8 cellular contexts compared by ENCODE assay signal in genomic region chr3:197428117-197428761, GRCh38.
DNase-seq lines count a peak whose midpoint lies in the region; ATAC-seq and TF ChIP-seq lines count a peak whose summit lies in the region.

No MANE protein-coding gene starts in this region.

- no CpG with 5 or more reads among the region's 10 CpGs for WGBS in H9 (ENCODE audit: extremely low coverage, insufficient read length, low lambda C conversion rate)

- no peak overlapping the region for H3T11ph ChIP-seq in H9 (ENCODE audit: low read length)

- no peaks in the 10 kb centered on the region for H4K20me1 ChIP-seq in H9 (ENCODE audit: control insufficient read depth, insufficient read depth, insufficient read length)

- no peak overlapping the region for H3K4me2 ChIP-seq in H9 (ENCODE audit: insufficient read depth, insufficient read length, low read length)

- CTCF ChIA-PET in activated CD4-positive, alpha-beta memory T cell treated with anti-CD3 and anti-CD28 coated beads, Interleukin-2, amount 10 ng/mL, durations not matched to agents 7 days and 5 days (lab: Charles Lee): no interaction called here

- no peak overlapping the region for H3K56ac ChIP-seq in H9 (ENCODE audit: insufficient read length, low read depth, low read length)

- POLR2A ChIA-PET in activated CD4-positive, alpha-beta memory T cell treated with anti-CD3 and anti-CD28 coated beads, Interleukin-2, amount 10 ng/mL, durations not matched to agents 7 days and 5 days (lab: Charles Lee): no interaction called here

- peaks cover 44% of the 10 kb centered on the region for H3K27me3 Mint-ChIP-seq in activated CD4-positive, alpha-beta memory T cell treated with anti-CD3 and anti-CD28 coated beads, Interleukin-2, amount 10 ng/mL, durations not matched to agents 7 days and 5 days
- peaks cover 16% of the 10 kb centered on the region for H3K27me3 Mint-ChIP-seq in H9 (ENCODE audit: low read depth)

- no peak overlapping the region for H3K23ac ChIP-seq in H9 (ENCODE audit: insufficient read length, low read depth, low read length)

- ATAC-seq in GM21786 (IDR thresholded peaks at IDR 0.05; ENCODE audit: unreplicated experiment) (peak; percentile 50), GM18861 (IDR thresholded peaks at IDR 0.05; ENCODE audit: unreplicated experiment) (no peak), HG02588 (IDR thresholded peaks at IDR 0.05; ENCODE audit: unreplicated experiment) (no peak)

- H3K14ac ChIP-seq in H9 (ENCODE audit: insufficient read depth, low read length): no peak overlapping the region

- no peaks in the 10 kb centered on the region for H3K79me1 ChIP-seq in H9 (ENCODE audit: insufficient read depth, low read depth, low read length, poor library complexity, severe bottlenecking)

- DNase-seq in activated CD4-positive, alpha-beta memory T cell treated with anti-CD3 and anti-CD28 coated beads, Interleukin-2, amount 10 ng/mL, durations not matched to agents 7 days and 5 days: peak; percentile 77
- DNase-seq in fibroblast of peridontal ligament (ENCODE audit: extremely low read depth): peak; percentile 59
- peak; percentile 84 for DNase-seq in stimulated activated CD4-positive, alpha-beta T cell treated with anti-CD3 and anti-CD28 coated beads, Interleukin-15, amount 100 ng/mL, for 24 hours
- DNase-seq in NCI-H69 (lab: John Stamatoyannopoulos, UW): no peak
- DNase-seq in H9: no peak

- H3K4me3 Mint-ChIP-seq in activated CD4-positive, alpha-beta memory T cell treated with anti-CD3 and anti-CD28 coated beads, Interleukin-2, amount 10 ng/mL, durations not matched to agents 7 days and 5 days: peak overlapping the region; percentile 62
- H3K4me3 Mint-ChIP-seq in H9: no peak overlapping the region

- H3K9ac ChIP-seq in H9 (ENCODE audit: extremely low read depth, insufficient read length, low read length): no peak overlapping the region

- H3K23me2 ChIP-seq in H9 (ENCODE audit: insufficient read length, low read depth, low read length, poor library complexity, severe bottlenecking): no peaks in the 10 kb centered on the region

- H3K27ac ChIP-seq in H9 (ENCODE audit: insufficient read length, low read depth, low read length): no peak overlapping the region

- H4K91ac ChIP-seq in H9 (ENCODE audit: insufficient read length, low read depth, low read length): no peak overlapping the region

- no peaks in the 10 kb centered on the region for H3K27me3 ChIP-seq in H9 (ENCODE audit: insufficient read depth, low read length)

- no peak overlapping the region for H3K4ac ChIP-seq in H9 (ENCODE audit: low read depth, low read length)

- no peak overlapping the region for H2BK20ac ChIP-seq in H9 (ENCODE audit: low read depth, low read length, poor library complexity, severe bottlenecking)

- no peak overlapping the region for H2BK120ac ChIP-seq in H9 (ENCODE audit: low read depth, low read length, poor library complexity, severe bottlenecking)

- no peak for TF ChIP-seq CTCF in H9 (conservative IDR thresholded peaks at IDR 0.05)

- no peaks in the 10 kb centered on the region for H3K9me3 Mint-ChIP-seq in activated CD4-positive, alpha-beta memory T cell treated with anti-CD3 and anti-CD28 coated beads, Interleukin-2, amount 10 ng/mL, durations not matched to agents 7 days and 5 days
- no peaks in the 10 kb centered on the region for H3K9me3 Mint-ChIP-seq in H9

- H3K18ac ChIP-seq in H9 (ENCODE audit: insufficient read length, low read depth, low read length): no peak overlapping the region

- H2BK5ac ChIP-seq in H9 (ENCODE audit: insufficient read length, low read length): no peak overlapping the region

- H2AFZ ChIP-seq in H9 (ENCODE audit: low read length): no peak overlapping the region

- H4K8ac ChIP-seq in H9 (replicated peaks; ENCODE audit: insufficient read length, low read depth, low read length): no peak overlapping the region

- H4K5ac ChIP-seq in H9 (ENCODE audit: insufficient read length, low read depth, low read length): no peak overlapping the region

- no peak overlapping the region for H2BK12ac ChIP-seq in H9 (ENCODE audit: insufficient read length, low read depth, low read length)

- no peak overlapping the region for H2AK5ac ChIP-seq in H9 (ENCODE audit: insufficient read length, low read length)

- H3K36me3 Mint-ChIP-seq in activated CD4-positive, alpha-beta memory T cell treated with anti-CD3 and anti-CD28 coated beads, Interleukin-2, amount 10 ng/mL, durations not matched to agents 7 days and 5 days (ENCODE audit: low read depth): no peaks in the 10 kb centered on the region
- no peaks in the 10 kb centered on the region for H3K36me3 Mint-ChIP-seq in H9 (ENCODE audit: insufficient read depth in 1 of 3, low read depth in 3 of 3)

- H3K79me2 ChIP-seq in H9 (ENCODE audit: insufficient read depth, low read length): no peaks in the 10 kb centered on the region

- no peak overlapping the region for H2BK15ac ChIP-seq in H9 (ENCODE audit: low read depth, low read length)

- no peaks in the 10 kb centered on the region for H3K9me3 ChIP-seq in H9 (ENCODE audit: control insufficient read depth, low read depth, low read length)

- H3K27ac Mint-ChIP-seq in activated CD4-positive, alpha-beta memory T cell treated with anti-CD3 and anti-CD28 coated beads, Interleukin-2, amount 10 ng/mL, durations not matched to agents 7 days and 5 days: peak overlapping the region; percentile 83
- H3K27ac Mint-ChIP-seq in H9: no peak overlapping the region

- H3K4me1 ChIP-seq in H9 (ENCODE audit: insufficient read depth, low read length): no peaks in the 10 kb centered on the region

- H3K4me1 Mint-ChIP-seq in activated CD4-positive, alpha-beta memory T cell treated with anti-CD3 and anti-CD28 coated beads, Interleukin-2, amount 10 ng/mL, durations not matched to agents 7 days and 5 days: peaks cover 34% of the 10 kb centered on the region
- peaks cover 8 to 11% of the 10 kb centered on the region in 2 experiments; a peak in 3 of 4 replicates for H3K4me1 Mint-ChIP-seq in H9

Comparison
In these comparisons a context has a peak if more than half of its experiments do, and no peak if none do; other contexts are left out.
1. DNase-seq: peak in activated CD4-positive, alpha-beta memory T cell treated with anti-CD3 and anti-CD28 coated beads, Interleukin-2, amount 10 ng/mL, durations not matched to agents 7 days and 5 days (single experiment), fibroblast of peridontal ligament (single experiment) and stimulated activated CD4-positive, alpha-beta T cell treated with anti-CD3 and anti-CD28 coated beads, Interleukin-15, amount 100 ng/mL, for 24 hours (single experiment); none in NCI-H69 (single experiment) and H9 (single experiment).